In the genomic region with DNA sequence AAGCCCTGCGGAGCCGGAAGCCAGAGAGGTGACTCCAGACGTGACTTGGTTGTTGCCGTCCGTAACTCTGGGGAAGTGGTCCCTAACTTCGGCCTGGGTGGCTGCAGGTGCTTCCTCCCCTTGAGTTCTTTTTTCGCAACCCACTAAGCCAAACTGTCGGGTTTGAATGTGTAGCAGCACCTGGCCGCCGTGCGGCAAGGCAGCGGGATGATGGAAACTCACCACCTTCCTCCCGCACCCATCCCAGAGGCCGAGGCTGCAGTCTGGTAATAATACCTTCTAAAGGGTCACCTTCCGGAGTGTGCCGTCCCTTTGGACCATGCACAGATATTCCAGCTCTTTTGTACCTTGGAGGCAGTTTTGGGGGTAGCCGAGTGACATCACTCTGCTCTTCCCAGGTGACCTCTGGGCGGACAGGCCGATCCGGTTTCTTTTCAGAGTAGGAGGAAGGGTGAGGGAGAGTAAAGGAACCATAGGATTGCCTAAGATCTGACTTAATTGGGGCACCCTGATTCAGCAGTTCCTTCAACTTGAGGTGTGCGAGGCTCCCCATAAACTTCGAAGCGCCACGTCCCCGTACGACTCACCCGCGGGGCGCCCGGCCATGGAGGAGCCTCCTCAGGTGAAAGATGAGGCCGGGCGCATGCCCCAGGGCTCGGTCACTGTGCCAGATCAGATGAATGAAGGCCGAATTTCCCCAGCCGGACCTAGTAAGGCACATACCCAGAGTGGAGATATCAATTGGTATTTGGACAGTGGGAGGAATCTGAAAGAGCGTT, we compare ENCODE assay signal across 8 cellular contexts. TPM values are rescaled to one million over a fixed set of nuclear protein-coding genes. Genes with fewer than 3 reads are reported as not detected.
DNase-seq lines count a peak whose midpoint lies in the region; ATAC-seq, FAIRE-seq and TF ChIP-seq lines count a peak whose summit lies in the region.

No MANE protein-coding gene starts in this region.

- H3K36me3 ChIP-seq in Panc1 (ENCODE audit: control insufficient read depth, insufficient read depth, low read length): peaks cover 5% of the 10 kb centered on the region; the same call in 1 of the 2 replicates

- no peak for TF ChIP-seq CTCF in AG09309 (IDR thresholded peaks at IDR 0.05; ENCODE audit: control insufficient read depth, insufficient read depth, low read depth, low read length, missing control alignments)
- no peak for TF ChIP-seq CTCF in Panc1 (IDR thresholded peaks at IDR 0.05)
- TF ChIP-seq CTCF in fibroblast of the aortic adventitia (IDR thresholded peaks at IDR 0.05; ENCODE audit: insufficient read depth, low read length): no peak

- POLR2A ChIA-PET in Panc1 (lab: Charles Lee): no interaction called here

- H3K4me1 ChIP-seq in Panc1 (ENCODE audit: control insufficient read depth, insufficient read depth, low read length): peaks cover 3% of the 10 kb centered on the region; the same call in 1 of the 2 replicates

- H3K27ac ChIP-seq in Panc1 (ENCODE audit: low read length) (no peak overlapping the region), skin epidermis (peak overlapping the region; percentile 51 to 86 (median 76))

- H3K4me3 ChIP-seq in AG09309 (ENCODE audit: control insufficient read depth, low read depth, low read length) (peak overlapping the region; percentile 81), Panc1 (ENCODE audit: low read depth in 2 of 2, low read length in 2 of 2) (peak overlapping the region; percentile 14 to 42; a peak in 2 of 4 replicates), fibroblast of the aortic adventitia (ENCODE audit: low read depth, low read length) (peak overlapping the region; percentile 92), skin epidermis (peak overlapping the region; percentile 43 to 62 (median 47))

- TF ChIP-seq POLR2A in H54 (IDR thresholded peaks at IDR 0.05; ENCODE audit: low read depth, low read length): no peak

- CTCF ChIA-PET in Panc1 (lab: Charles Lee): no interaction called here

- in situ Hi-C loops in Panc1 (cut with HindIII; ENCODE audit: low pct_unique_long_range_greater_than_20kb, low sequenced_read_pairs): no loop called here

- intact Hi-C loops in Panc1 (cut with micrococcal nuclease; ENCODE audit: unreplicated experiment): no loop called here

- H3K27me3 ChIP-seq in Panc1 (ENCODE audit: control insufficient read depth, insufficient read depth, low read length): peaks cover 57% of the 10 kb centered on the region

- no peak for DNase-seq in AG09309 (ENCODE audit: low read depth)
- no peak for DNase-seq in Panc1 (ENCODE audit: low read depth, low spot score)
- DNase-seq in fibroblast of the aortic adventitia (ENCODE audit: low read depth): no peak
- DNase-seq in H54 (ENCODE audit: insufficient read length, low spot score): no peak
- no peak for DNase-seq in medulla oblongata (ENCODE audit: extremely low spot score)

- BruUV-seq in Panc1 (replicated peaks; lab: Mats Ljungman, UMichigan): no TSS peak

- ATAC-seq in GM19467 (IDR thresholded peaks at IDR 0.05; ENCODE audit: unreplicated experiment) (peak; percentile 45), Panc1 (no peak), HG02970 (IDR thresholded peaks at IDR 0.05; ENCODE audit: low FRiP score, unreplicated experiment) (no peak)

- no peaks in the 10 kb centered on the region for H3K9me3 ChIP-seq in Panc1 (ENCODE audit: control insufficient read depth, insufficient read depth, low read depth, low read length)

- FAIRE-seq in H54 (lab: Jason Lieb, UNC): no peak

RNA-seq across cellular contexts. Expression of a gene that starts 1.0 kb away (rescaled TPM):
- total RNA-seq in Panc1 (2021; ENCODE audit: unreplicated experiment): 0.13 TPM
- not detected for polyA plus RNA-seq in Panc1 (2012; ENCODE audit: insufficient read length)
- total RNA-seq in fibroblast of the aortic adventitia (ENCODE audit: low replicate concordance): 2.9 and 3.6 TPM in 2 replicates

Comparison
In these comparisons a context has a peak if more than half of its experiments do, and no peak if none do; other contexts are left out.
1. H3K4me3 ChIP-seq: peak in every context shown above with its lines; median percentile 92 in fibroblast of the aortic adventitia; 81 in AG09309; 47 in skin epidermis; 28 in Panc1.